ENCODE assay signal across 22 cellular contexts in genomic region chr14:97350894-97351713, GRCh38.
DNase-seq lines count a peak whose midpoint lies in the region; ATAC-seq and TF ChIP-seq lines count a peak whose summit lies in the region.
"Had no signal": no experiment of that assay in that cellular context is flagged by ENCODE, and none has a peak within 500 bp of the region (broad histone marks: within the 10 kb centered on the region; RNA-seq: fewer than 3 reads in every experiment).

No MANE protein-coding gene starts in this region.

- H3K27me3 ChIP-seq in MM.1S (replicated peaks; ENCODE audit: insufficient read depth, low read length) = no peaks in the 10 kb centered on the region
- no peaks in the 10 kb centered on the region for H3K27me3 ChIP-seq in right lobe of liver
- H3K27me3 ChIP-seq: BLaER1 treated with 17β-estradiol and CSF1 and Interleukin-3, amounts not matched to agents 10 nM and 100 nM; Peyer's patch had no signal

- 92% methylated on average over 3 of the region's 7 CpGs for WGBS in right lobe of liver (ENCODE audit: insufficient coverage, low coverage, low lambda C conversion rate, missing lambda C conversion rate)

- H3K4me2 ChIP-seq in MM.1S (ENCODE audit: low read depth, low read length) = no peak overlapping the region
- H3K4me2 ChIP-seq: BLaER1 treated with 17β-estradiol and CSF1 and Interleukin-3, amounts not matched to agents 10 nM and 100 nM had no signal

- ATAC-seq in effector memory CD8-positive, alpha-beta T cell (replicated peaks) = no peak
- ATAC-seq in right lobe of liver (peak; percentile 31 to 86 (median 59)), HG02885 (IDR thresholded peaks at IDR 0.05; ENCODE audit: poor library complexity, unreplicated experiment) (no peak), HG03139 (IDR thresholded peaks at IDR 0.05; ENCODE audit: unreplicated experiment) (no peak)
- ATAC-seq: K562 had no signal

- DNase-seq in GM12865 (ENCODE audit: low read depth) = peak; percentile 73
- peak; percentile 6 for DNase-seq in MM.1S
- DNase-seq in effector memory CD8-positive, alpha-beta T cell = no peak
- DNase-seq in right lobe of liver = no peak
- DNase-seq in NAMALWA (ENCODE audit: low spot score) = no peak
- no peak for DNase-seq in NCI-H187 treated with DMSO at 0.1 percent for 48 hours (lab: John Stamatoyannopoulos, UW)
- DNase-seq: 8988T; Caco-2; CD4-positive, alpha-beta memory T cell; DMS 273 treated with DMSO at 0.1 percent for 48 hours; DMS79 treated with DMSO at 0.1 percent for 48 hours; NCI-H1092 treated with DMSO at 0.1 percent for 48 hours; NCI-H1436 treated with DMSO at 0.1 percent for 48 hours; NCI-H2029; NCI-H2227 treated with DMSO at 0.1 percent for 48 hours; NCI-H510A; NCI-H774; Peyer's patch had no signal

- no peak overlapping the region for H3K4me3 Mint-ChIP-seq in effector memory CD8-positive, alpha-beta T cell
- H3K4me3 Mint-ChIP-seq: CD4-positive, alpha-beta memory T cell had no signal

- TF ChIP-seq CTCF in GM12865 (IDR thresholded peaks at IDR 0.05; ENCODE audit: insufficient read depth, low read depth, low read length, missing control alignments) (no peak), MM.1S (IDR thresholded peaks at IDR 0.05; ENCODE audit: low read length) (no peak), right lobe of liver (IDR thresholded peaks at IDR 0.05) (no peak)

- peaks cover 15 to 24% of the 10 kb centered on the region in 2 donors for H3K4me1 Mint-ChIP-seq in effector memory CD8-positive, alpha-beta T cell (ENCODE audit: low read depth in 2 of 2)

- peaks cover 5 to 8% of the 10 kb centered on the region in 2 donors for H3K27me3 Mint-ChIP-seq in effector memory CD8-positive, alpha-beta T cell
- H3K27me3 Mint-ChIP-seq: CD4-positive, alpha-beta memory T cell had no signal

- H2AFZ ChIP-seq in MM.1S (ENCODE audit: low read length) = no peak overlapping the region

- no peak overlapping the region for H3K9ac ChIP-seq in MM.1S (ENCODE audit: low read length)
- H3K9ac ChIP-seq: BLaER1 treated with 17β-estradiol and CSF1 and Interleukin-3, amounts not matched to agents 10 nM and 100 nM had no signal

- no peaks in the 10 kb centered on the region for H3K36me3 Mint-ChIP-seq in effector memory CD8-positive, alpha-beta T cell (ENCODE audit: insufficient read depth)
- H3K36me3 Mint-ChIP-seq: CD4-positive, alpha-beta memory T cell had no signal

- intact Hi-C loops in right lobe of liver (cut with DNase I) = no loop called here

- no peaks in the 10 kb centered on the region for H3K79me2 ChIP-seq in MM.1S (ENCODE audit: low read length)

- no peaks in the 10 kb centered on the region for H3K36me3 ChIP-seq in MM.1S (replicated peaks; ENCODE audit: insufficient read depth, low read length)
- no peaks in the 10 kb centered on the region for H3K36me3 ChIP-seq in right lobe of liver
- H3K36me3 ChIP-seq: BLaER1 treated with 17β-estradiol and CSF1 and Interleukin-3, amounts not matched to agents 10 nM and 100 nM; Peyer's patch had no signal

- TF ChIP-seq POLR2A in right lobe of liver (IDR thresholded peaks at IDR 0.05) = no peak

- no peak overlapping the region for H3K27ac ChIP-seq in MM.1S (ENCODE audit: low read length)
- no peak overlapping the region for H3K27ac ChIP-seq in right lobe of liver
- H3K27ac ChIP-seq: BLaER1 treated with 17β-estradiol and CSF1 and Interleukin-3, amounts not matched to agents 10 nM and 100 nM; Peyer's patch had no signal

- H3K4me3 ChIP-seq in GM12865 (ENCODE audit: low read depth, low read length) (no peak overlapping the region), MM.1S (ENCODE audit: low read length) (no peak overlapping the region), right lobe of liver (no peak overlapping the region)
- H3K4me3 ChIP-seq: BLaER1 treated with 17β-estradiol and CSF1 and Interleukin-3, amounts not matched to agents 10 nM and 100 nM; K562; Peyer's patch had no signal

- no peaks in the 10 kb centered on the region for H4K20me1 ChIP-seq in MM.1S (ENCODE audit: insufficient read depth, low read length)
- H4K20me1 ChIP-seq: BLaER1 treated with 17β-estradiol and CSF1 and Interleukin-3, amounts not matched to agents 10 nM and 100 nM had no signal

- H3K4me1 ChIP-seq in MM.1S (ENCODE audit: low read length) (no peaks in the 10 kb centered on the region), right lobe of liver (no peaks in the 10 kb centered on the region)
- H3K4me1 ChIP-seq: BLaER1 treated with 17β-estradiol and CSF1 and Interleukin-3, amounts not matched to agents 10 nM and 100 nM; Caco-2; Peyer's patch had no signal

- no peaks in the 10 kb centered on the region for H3K9me2 ChIP-seq in MM.1S (replicated peaks; ENCODE audit: insufficient read depth, low read length)

- H3F3A ChIP-seq in MM.1S (ENCODE audit: insufficient read depth, low read length) = no peaks in the 10 kb centered on the region

- H3K27ac Mint-ChIP-seq in effector memory CD8-positive, alpha-beta T cell = peak overlapping the region; percentile 32 to 36

- no peaks in the 10 kb centered on the region for H3K9me3 Mint-ChIP-seq in effector memory CD8-positive, alpha-beta T cell

- H3K9me3 ChIP-seq in MM.1S (replicated peaks; ENCODE audit: insufficient read depth, low read length) (no peaks in the 10 kb centered on the region), right lobe of liver (no peaks in the 10 kb centered on the region)
- H3K9me3 ChIP-seq: BLaER1 treated with 17β-estradiol and CSF1 and Interleukin-3, amounts not matched to agents 10 nM and 100 nM; Caco-2; Peyer's patch had no signal

Comparison
In these comparisons a context has a peak if more than half of its experiments do, and no peak if none do; other contexts are left out.
1. DNase-seq: peak in GM12865 (single experiment) and MM.1S (single experiment); none in effector memory CD8-positive, alpha-beta T cell (0 of 3), right lobe of liver (0 of 3), NAMALWA (single experiment) and NCI-H187 treated with DMSO at 0.1 percent for 48 hours (single experiment).
2. ATAC-seq: peak in right lobe of liver (4 of 4); none in effector memory CD8-positive, alpha-beta T cell (single experiment), HG02885 (single experiment) and HG03139 (single experiment).